In genomic region chr1:16087733-16088132, GRCh38 we compare ENCODE assay signal across 1 cellular context.
A peak's percentile ranks its signal among the peaks of the same experiment; 100 is the strongest.
TF ChIP-seq lines count a peak whose summit lies in the region.

No MANE protein-coding gene starts in this region.

TF ChIP-seq in K562, 482 proteins besides CTCF, POLR2A, EP300 and RAD21:
- TF ChIP-seq ZNF41 (CRISPR knock-in tag; conservative IDR thresholded peaks at IDR 0.05) (no peak), ZNF263 (CRISPR knock-in tag; IDR thresholded peaks at IDR 0.05; ENCODE audit: borderline replicate concordance) (peak; percentile 88)
